In the genomic region with DNA sequence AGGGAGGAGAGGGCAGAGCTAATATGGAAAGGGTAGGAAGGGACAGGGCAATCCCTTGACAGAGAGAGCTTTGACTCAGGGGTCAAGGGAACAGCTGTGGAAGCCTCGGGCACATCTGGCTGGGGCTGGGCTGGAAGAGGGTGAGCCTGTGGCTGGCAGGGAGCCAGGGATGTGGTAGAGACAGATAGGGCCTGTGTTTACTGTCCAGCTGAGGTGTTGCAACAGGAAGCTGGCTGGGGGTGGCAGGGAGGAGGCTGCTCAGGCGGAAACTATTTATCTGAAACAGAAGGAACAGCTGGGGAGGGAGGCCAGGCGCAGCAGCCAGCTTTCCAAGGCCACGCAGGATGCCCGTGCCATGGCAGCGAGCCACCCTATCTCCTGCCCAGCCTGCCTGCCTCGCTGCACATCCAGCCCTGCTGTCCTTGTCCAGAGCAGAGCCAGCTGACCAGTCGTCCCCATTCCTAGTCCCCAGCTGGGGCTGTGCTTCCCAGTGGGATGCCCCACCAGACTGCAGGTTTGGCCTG, we compare ENCODE assay signal across 8 cellular contexts.
DNase-seq lines count a peak whose midpoint lies in the region; ATAC-seq, FAIRE-seq and TF ChIP-seq lines count a peak whose summit lies in the region.

No MANE protein-coding gene starts in this region.

- DNase-seq in RPMI8226 = peak; percentile 70
- DNase-seq in fibroblast of the conjunctiva (ENCODE audit: low read depth) = peak; percentile 93
- peak; percentile 45 to 87 (median 70) for DNase-seq in pancreas

- no peak overlapping the region for H3K4me3 ChIP-seq in pancreas

- no peaks in the 10 kb centered on the region for H3K27me3 ChIP-seq in pancreas

- ATAC-seq in HG03432 (IDR thresholded peaks at IDR 0.05; ENCODE audit: unreplicated experiment) = peak; percentile 56
- peak; percentile 81 to 92 (median 88) for ATAC-seq in pancreas
- no peak for ATAC-seq in GM19452 (IDR thresholded peaks at IDR 0.05; ENCODE audit: unreplicated experiment)
- ATAC-seq in HG02763 (IDR thresholded peaks at IDR 0.05; ENCODE audit: unreplicated experiment) = no peak
- ATAC-seq in HG03354 (IDR thresholded peaks at IDR 0.05; ENCODE audit: poor library complexity, severe bottlenecking, unreplicated experiment) = no peak
- no peak for ATAC-seq in HG02642 (IDR thresholded peaks at IDR 0.05; ENCODE audit: poor library complexity, unreplicated experiment)

- no peak for FAIRE-seq in pancreas (lab: Jason Lieb, UNC)

- intact Hi-C loops in pancreas (cut with DNase I) = no loop called here

- H3K9me3 ChIP-seq in pancreas = no peaks in the 10 kb centered on the region

- H3K36me3 ChIP-seq in pancreas = no peaks in the 10 kb centered on the region

- no peak overlapping the region for H3K27ac ChIP-seq in pancreas

- TF ChIP-seq CTCF in pancreas (IDR thresholded peaks at IDR 0.05) = no peak

- H3K4me1 ChIP-seq in pancreas = no peaks in the 10 kb centered on the region

- 4 to 5% methylated on average over 6 to 8 of the region's 8 CpGs for WGBS in pancreas, 2 donors

Comparison
In these comparisons a context has a peak if more than half of its experiments do, and no peak if none do; other contexts are left out.
1. ATAC-seq: peak in HG03432 (single experiment) and pancreas (4 of 4); none in GM19452 (single experiment), HG02763 (single experiment), HG03354 (single experiment) and HG02642 (single experiment).
2. Peak in every context shown above with its lines, with median percentiles within 50 percentile points of each other: DNase-seq.